9 cellular contexts compared by ENCODE assay signal in genomic region chr14:100417466-100417865, GRCh38. TPM values are rescaled to one million over a fixed set of nuclear protein-coding genes. Genes with fewer than 3 reads are reported as not detected.
DNase-seq lines count a peak whose midpoint lies in the region; ATAC-seq and TF ChIP-seq lines count a peak whose summit lies in the region.
"Had no signal": no experiment of that assay in that cellular context is flagged by ENCODE, and none has a peak within 500 bp of the region (broad histone marks: within the 10 kb centered on the region; RNA-seq: fewer than 3 reads in every experiment).

No MANE protein-coding gene starts in this region.

- no peak for TF ChIP-seq POLR2A in stomach (IDR thresholded peaks at IDR 0.05)

- H3K27me3 Mint-ChIP-seq in MCF 10A (ENCODE audit: insufficient read depth, unreplicated experiment): no peaks in the 10 kb centered on the region
- H3K27me3 Mint-ChIP-seq: activated naive CD8-positive, alpha-beta T cell had no signal

- CTCF ChIA-PET in BJ (lab: Yijun Ruan, JAX) (interaction anchor here (0.5 to 2.9 kb wide), 45 partner anchors 9 to 818 kb away, joined by 3 to 40 read pairs (median 5); no protein-coding TSS in a partner anchor), MCF 10A (lab: Yijun Ruan, JAX) (interaction anchor here (0.6 to 5.4 kb wide), 24 partner anchors 9 to 1248 kb away, joined by 3 to 38 read pairs (median 4); no protein-coding TSS in a partner anchor)

- TF ChIP-seq EP300 in stomach (IDR thresholded peaks at IDR 0.05): no peak

- no peaks in the 10 kb centered on the region for H3K36me3 Mint-ChIP-seq in MCF 10A (ENCODE audit: insufficient read depth, unreplicated experiment)

- DNase-seq in BJ (ENCODE audit: low read depth) (peak; percentile 66), NCI-H1694 (lab: John Stamatoyannopoulos, UW) (peak; percentile 91), MCF 10A (ENCODE audit: unreplicated experiment) (peak; percentile 85), iris pigment epithelial cell (ENCODE audit: low read depth) (peak; percentile 96), stomach (peak; percentile 57), NCI-H1105 treated with DMSO at 0.1 percent for 48 hours (lab: John Stamatoyannopoulos, UW) (no peak), AML-193 (lab: John Stamatoyannopoulos, UW) (no peak)

- BruUV-seq in MCF 10A (replicated peaks; lab: Mats Ljungman, UMichigan): no TSS peak

- no peak overlapping the region for H3K4me3 Mint-ChIP-seq in MCF 10A (ENCODE audit: unreplicated experiment)
- H3K4me3 Mint-ChIP-seq: activated naive CD8-positive, alpha-beta T cell had no signal

- no peak for ATAC-seq in GM21528 (IDR thresholded peaks at IDR 0.05; ENCODE audit: low FRiP score, unreplicated experiment)

- no peaks in the 10 kb centered on the region for H3K9me3 Mint-ChIP-seq in MCF 10A (ENCODE audit: unreplicated experiment)

- H3K4me1 ChIP-seq in stomach: peaks cover 4 to 23% (median 16%) of the 10 kb centered on the region in 4 donors

- peak overlapping the region in 1 of 5 donors; percentile 42 for H3K27ac ChIP-seq in stomach

- no peaks in the 10 kb centered on the region for H3K27me3 ChIP-seq in BJ (ENCODE audit: control insufficient read depth, insufficient read depth, low read length)
- H3K27me3 ChIP-seq in stomach: no peaks in the 10 kb centered on the region

- H3K36me3 ChIP-seq in BJ (ENCODE audit: control insufficient read depth, insufficient read depth, low read length): no peaks in the 10 kb centered on the region
- H3K36me3 ChIP-seq in stomach: no peaks in the 10 kb centered on the region

- WGBS in stomach, 5 donors: 49 to 63% (median 57%) methylated on average over 7 of the region's 7 CpGs

- POLR2A ChIA-PET in BJ (lab: Charles Lee): interaction anchor here (0.6 to 0.7 kb wide), 3 partner anchors 18 to 473 kb away, joined by 3 to 6 read pairs (median 4); no protein-coding TSS in a partner anchor
- POLR2A ChIA-PET in MCF 10A (lab: Yijun Ruan, JAX): interaction anchor here (0.5 to 2.5 kb wide), 8 partner anchors 8 to 228 kb away, joined by 3 to 33 read pairs (median 5); no protein-coding TSS in a partner anchor

- H3K4me1 Mint-ChIP-seq in MCF 10A (ENCODE audit: insufficient read depth, unreplicated experiment): peaks cover 21% of the 10 kb centered on the region

- intact Hi-C loops in MCF 10A (cut with micrococcal nuclease) (loop anchor here (1.0 to 2.0 kb wide), 3 partner anchors 22 to 228 kb away; no protein-coding TSS in a partner anchor), stomach (cut with DNase I; ENCODE audit: low total_unique reads) (no loop called here)

- peak overlapping the region; percentile 30 for H3K27ac Mint-ChIP-seq in MCF 10A (ENCODE audit: low read depth, unreplicated experiment)
- H3K27ac Mint-ChIP-seq: activated naive CD8-positive, alpha-beta T cell had no signal

- TF ChIP-seq CTCF in BJ (IDR thresholded peaks at IDR 0.05; ENCODE audit: insufficient read depth, low read depth, low read length): peak; percentile 94
- TF ChIP-seq CTCF in MCF 10A (IDR thresholded peaks at IDR 0.05; ENCODE audit: unreplicated experiment): peak; percentile 70
- peak in 5 of 7 experiments; percentile 42 to 67 (median 50) for TF ChIP-seq CTCF in stomach (IDR thresholded peaks at IDR 0.05)

- H3K4me3 ChIP-seq in BJ (ENCODE audit: low read depth, low read length): no peak overlapping the region
- H3K4me3 ChIP-seq in stomach: no peak overlapping the region

- H3K9me3 ChIP-seq in stomach: no peaks in the 10 kb centered on the region

RNA-seq across cellular contexts. Expression of gene WDR25, which starts 41.2 kb away (rescaled TPM):
- polyA plus RNA-seq in BJ (2011; rRNA removed) (18.2 and 27.4 TPM in 2 replicates), stomach (10 to 100 TPM in 1 of 3 donors, 1 to 10 TPM in 2; 5.3 to 13.6 (median 8.3) TPM)
- 13.3 and 18.8 TPM in 2 replicates for polyA minus RNA-seq in BJ (2011; rRNA and poly(A)+ RNA removed)
- total RNA-seq in MCF 10A (2022) (14.3 and 18.2 TPM in 2 replicates), stomach (10 to 100 TPM in 1 of 5 donors, 1 to 10 TPM in 4; 1.3 to 10.5 (median 8.7) TPM)

Comparison
In these comparisons a context has a peak if more than half of its experiments do, and no peak if none do; other contexts are left out.
1. DNase-seq: peak in BJ (single experiment), NCI-H1694 (single experiment), MCF 10A (single experiment), iris pigment epithelial cell (single experiment) and stomach (single experiment); none in NCI-H1105 treated with DMSO at 0.1 percent for 48 hours (single experiment) and AML-193 (0 of 2).
2. Peak in every context shown above with its lines, with median percentiles within 50 percentile points of each other: CTCF ChIP-seq.